ENCODE assay signal across 8 cellular contexts in the genomic region with DNA sequence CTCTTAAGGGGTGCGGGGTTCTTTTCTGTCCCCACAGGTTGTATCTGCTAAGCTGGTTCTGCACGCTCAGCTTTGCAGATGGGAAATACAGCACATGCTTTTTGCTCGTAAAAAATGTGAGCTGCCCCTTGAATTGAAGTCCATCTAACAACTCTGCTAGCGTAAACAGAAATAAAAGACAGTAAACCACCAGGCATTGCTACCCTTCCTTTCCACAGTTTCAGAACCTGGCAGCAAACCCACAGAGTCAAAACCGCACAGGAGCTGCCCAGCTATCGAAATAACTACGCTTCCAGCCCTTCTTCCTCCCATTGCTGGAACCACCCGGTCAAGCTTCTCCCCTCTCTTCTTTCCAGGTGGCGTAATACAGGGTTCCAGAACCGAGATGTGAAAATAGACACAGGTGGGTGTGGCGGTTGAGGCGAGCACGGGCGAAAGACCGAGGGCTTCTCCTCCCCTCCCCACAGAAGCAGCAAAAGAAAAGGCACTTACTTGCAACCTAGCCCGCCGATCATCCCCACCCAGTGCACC. TPM values are rescaled to one million over a fixed set of nuclear protein-coding genes. Genes with fewer than 3 reads are reported as not detected.
A peak's percentile ranks its signal among the peaks of the same experiment; 100 is the strongest.
DNase-seq lines count a peak whose midpoint lies in the region; ATAC-seq and TF ChIP-seq lines count a peak whose summit lies in the region.

No MANE protein-coding gene starts in this region.

- no peaks in the 10 kb centered on the region for H3K36me3 Mint-ChIP-seq in activated T-cell treated with anti-CD3 and anti-CD28 coated beads, Interleukin-2, amount 50 U/mL, for 4 hours (ENCODE audit: insufficient read depth)
- no peaks in the 10 kb centered on the region for H3K36me3 Mint-ChIP-seq in type B pancreatic cell

- peak overlapping the region; percentile 10 for H3K4me3 Mint-ChIP-seq in activated T-cell treated with anti-CD3 and anti-CD28 coated beads, Interleukin-2, amount 50 U/mL, for 4 hours
- H3K4me3 Mint-ChIP-seq in type B pancreatic cell, result peak overlapping the region; percentile 94

- no peak for TF ChIP-seq POLR2A in lower leg skin (IDR thresholded peaks at IDR 0.05)

- H3K9me3 ChIP-seq in HUES64 (ENCODE audit: insufficient read depth, low read depth, low read length), result no peaks in the 10 kb centered on the region

- peak overlapping the region; percentile 99 for H3K4me3 ChIP-seq in HUES64 (ENCODE audit: low read length)
- peak overlapping the region; percentile 72 for H3K4me3 ChIP-seq in astrocyte of the spinal cord (ENCODE audit: low read depth, low read length)
- H3K4me3 ChIP-seq in lower leg skin (ENCODE audit: low read depth, poor library complexity, severe bottlenecking), result peak overlapping the region; percentile 33

- no peak for DNase-seq in activated T-cell treated with anti-CD3 and anti-CD28 coated beads, Interleukin-2, amount 50 U/mL, for 4 hours
- no peak for DNase-seq in activated T-cell treated with anti-CD3 and anti-CD28 coated beads, Interleukin-2, amount 50 U/mL, for 48 hours
- peak; percentile 30 for DNase-seq in astrocyte of the spinal cord (ENCODE audit: low read depth, low spot score)
- DNase-seq in lower leg skin (ENCODE audit: low spot score in 2 of 2), result no peak
- DNase-seq in type B pancreatic cell (ENCODE audit: extremely low spot score, unreplicated experiment), result no peak
- no peak for DNase-seq in T1000 (lab: John Stamatoyannopoulos, UW)
- no peak for DNase-seq in ureter (ENCODE audit: low spot score)

- H3K27ac Mint-ChIP-seq in type B pancreatic cell, result peak overlapping the region; percentile 19

- in situ Hi-C loops in astrocyte of the spinal cord (cut with HindIII; ENCODE audit: low sequenced_read_pairs), result no loop called here

- intact Hi-C loops in lower leg skin (cut with DNase I; ENCODE audit: low total_unique reads), result no loop called here

- H3K9ac ChIP-seq in HUES64 (ENCODE audit: low read depth, low read length), result peak overlapping the region; percentile 61; the same call in 1 of the 2 replicates

- H3K27me3 Mint-ChIP-seq in activated T-cell treated with anti-CD3 and anti-CD28 coated beads, Interleukin-2, amount 50 U/mL, for 4 hours (ENCODE audit: low read depth), result peaks cover 20% of the 10 kb centered on the region
- peaks cover 51% of the 10 kb centered on the region for H3K27me3 Mint-ChIP-seq in type B pancreatic cell

- 6% methylated on average over 11 of the region's 17 CpGs for WGBS in HUES64
- 2% methylated on average over 17 of the region's 17 CpGs for WGBS in lower leg skin, 2 donors

- no peaks in the 10 kb centered on the region for H3K9me3 Mint-ChIP-seq in activated T-cell treated with anti-CD3 and anti-CD28 coated beads, Interleukin-2, amount 50 U/mL, for 4 hours
- H3K9me3 Mint-ChIP-seq in type B pancreatic cell, result no peaks in the 10 kb centered on the region

- peak; percentile 3 for TF ChIP-seq CTCF in astrocyte of the spinal cord (IDR thresholded peaks at IDR 0.05; ENCODE audit: low read depth, low read length)
- TF ChIP-seq CTCF in lower leg skin (IDR thresholded peaks at IDR 0.05), result no peak
- TF ChIP-seq CTCF in type B pancreatic cell (conservative IDR thresholded peaks at IDR 0.05), result no peak

- H3K4me1 Mint-ChIP-seq in activated T-cell treated with anti-CD3 and anti-CD28 coated beads, Interleukin-2, amount 50 U/mL, for 4 hours (ENCODE audit: low read depth), result peaks cover 4% of the 10 kb centered on the region
- peaks cover 12% of the 10 kb centered on the region for H3K4me1 Mint-ChIP-seq in type B pancreatic cell (ENCODE audit: unreplicated experiment)

- no peak overlapping the region for H3K27ac ChIP-seq in HUES64 (ENCODE audit: low read depth, low read length)

- H3K36me3 ChIP-seq in HUES64 (ENCODE audit: insufficient read depth, low read length), result no peaks in the 10 kb centered on the region

- peaks cover 33% of the 10 kb centered on the region for H3K27me3 ChIP-seq in HUES64 (ENCODE audit: insufficient read depth, low read length)

- no peak for ATAC-seq in activated T-cell treated with anti-CD3 and anti-CD28 coated beads, Interleukin-2, amount 50 U/mL, for 4 hours

- H3K4me1 ChIP-seq in HUES64 (ENCODE audit: insufficient read depth, low read length), result peaks cover 37% of the 10 kb centered on the region

RNA-seq across cellular contexts. Expression of a gene that starts 0.5 kb away (rescaled TPM):
- under 1 TPM in 1 of 3 donors, not detected in 2; 0.13 TPM for total RNA-seq in activated T-cell treated with anti-CD3 and anti-CD28 coated beads, Interleukin-2, amount 50 U/mL, for 4 hours
- polyA plus RNA-seq in HUES64 (2013, experiment 1 of 2), result 0.95 TPM
- polyA plus RNA-seq in HUES64 (2013, experiment 2 of 2), result 0.95 TPM
- 1 to 10 TPM in 2 of 4 donors, under 1 TPM in 2; 0.51 to 3.5 (median 1.3) TPM for total RNA-seq in lower leg skin
- 6.2 and 8.3 TPM in 2 replicates for total RNA-seq in type B pancreatic cell (ENCODE audit: low replicate concordance)
- 3.1 TPM for total RNA-seq in ureter

Comparison
In these comparisons a context has a peak if more than half of its experiments do, and no peak if none do; other contexts are left out.
1. H3K4me3 ChIP-seq: peak in every context shown above with its lines; median percentile 99 in HUES64; 72 in astrocyte of the spinal cord; 33 in lower leg skin.